ENCODE assay signal across 19 cellular contexts in the genomic region with DNA sequence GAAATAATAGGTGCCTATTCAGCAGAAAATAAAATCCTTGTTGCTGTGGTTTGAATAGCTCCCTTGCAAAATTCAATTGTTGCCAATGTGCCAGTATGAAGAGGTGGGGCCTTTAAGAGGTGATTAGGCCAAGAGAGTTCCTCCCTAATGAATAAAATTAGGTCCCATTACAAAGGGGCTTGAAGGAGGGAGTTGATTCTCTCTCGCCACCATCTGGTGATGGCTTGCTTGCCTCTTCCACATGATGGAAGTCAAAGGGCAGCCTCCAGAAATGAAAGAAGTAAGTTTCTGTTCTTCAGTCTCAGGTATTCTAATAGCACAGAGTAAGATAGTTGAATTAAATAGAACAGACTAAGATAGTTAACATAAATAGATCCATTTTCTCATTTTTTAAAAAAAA.
"Had no signal": no experiment of that assay in that cellular context is flagged by ENCODE, and none has a peak within 500 bp of the region (broad histone marks: within the 10 kb centered on the region; RNA-seq: fewer than 3 reads in every experiment).

No MANE protein-coding gene starts in this region.

- H3K27ac ChIP-seq: left ventricle myocardium inferior, prostate gland, spleen, upper lobe of right lung had no signal

- H3K4me1 ChIP-seq: prostate gland had no signal

- H3K36me3 ChIP-seq: prostate gland, upper lobe of right lung had no signal

- ATAC-seq: activated CD4-positive, alpha-beta T cell treated with anti-CD3 and anti-CD28 coated beads for 36 hours; activated naive CD4-positive, alpha-beta T cell treated with anti-CD3 and anti-CD28 coated beads, Interleukin-2, amount 50 U/mL, for 72 hours; activated T-helper 17 cell treated with anti-CD3 and anti-CD28 coated beads, Interleukin-2, amount 50 U/mL, for 72 hours; naive thymus-derived CD8-positive, alpha-beta T cell; upper lobe of right lung had no signal

- DNase-seq: activated B cell treated with CpG ODN at 0.5 μM for 24 hours; activated CD4-positive, alpha-beta T cell treated with anti-CD3 and anti-CD28 coated beads for 36 hours; activated CD4-positive, alpha-beta T cell treated with anti-CD3 and anti-CD28 coated beads, Interleukin-2, amount 50 U/mL, for 4 hours; activated CD8-positive, alpha-beta memory T cell treated with anti-CD3 and anti-CD28 coated beads for 24 hours; activated CD8-positive, alpha-beta memory T cell treated with anti-CD3 and anti-CD28 coated beads, Interleukin-2, amount 50 U/mL, for 4 hours; activated T-cell treated with anti-CD3 and anti-CD28 coated beads, Interleukin-2, amount 50 U/mL, for 24 hours; aorta; caudate nucleus; effector CD4-positive, alpha-beta T cell; foreskin fibroblast; left ventricle myocardium inferior; naive thymus-derived CD8-positive, alpha-beta T cell; spleen; stimulated activated CD4-positive, alpha-beta T cell treated with anti-CD3 and anti-CD28 coated beads, Interleukin-4, amount 100 ng/mL, for 1 hour; stimulated activated naive CD4-positive, alpha-beta T cell treated with Interleukin-2 at 50 U/mL for 16 hours; upper lobe of right lung had no signal

- H3K9me3 ChIP-seq: left ventricle myocardium inferior, prostate gland, spleen, upper lobe of right lung had no signal

- H3K4me3 ChIP-seq: left ventricle myocardium inferior, prostate gland, spleen, upper lobe of right lung had no signal

- H3K27me3 ChIP-seq: spleen, upper lobe of right lung had no signal
